ENCODE assay signal across 9 cellular contexts in the genomic region with DNA sequence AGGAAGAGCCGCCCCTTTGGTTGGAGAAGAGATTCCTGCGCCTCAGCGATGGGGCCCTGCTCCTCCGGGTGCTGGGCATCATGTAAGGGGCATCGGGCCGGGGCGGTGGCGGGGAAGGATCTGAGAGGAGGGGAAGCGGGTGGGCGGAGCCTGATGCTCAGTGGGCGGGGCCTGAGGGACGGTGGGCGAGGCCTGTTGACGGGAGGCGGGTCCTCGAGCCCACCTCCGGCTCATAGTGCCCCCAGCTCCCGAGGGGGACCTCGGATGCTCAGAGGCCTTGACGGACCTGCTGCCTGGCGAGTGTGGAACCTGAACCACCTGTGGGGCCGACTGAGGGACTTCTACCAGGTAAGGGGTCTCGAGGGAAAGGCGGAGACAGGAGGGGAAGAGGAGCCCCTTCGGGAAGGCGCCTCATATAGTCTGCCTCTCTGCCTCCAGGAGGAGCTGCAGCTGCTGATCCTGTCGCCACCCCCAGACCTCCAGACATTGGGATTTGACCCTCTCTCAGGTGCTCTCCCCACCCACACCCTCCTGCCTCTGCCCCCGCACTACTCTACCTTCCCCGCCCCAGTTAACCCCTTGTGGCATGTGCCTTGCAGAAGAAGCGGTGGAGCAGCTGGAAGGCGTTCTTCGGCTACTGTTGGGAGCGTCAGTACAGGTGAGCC. TPM values are rescaled to one million over a fixed set of nuclear protein-coding genes. Genes with fewer than 3 reads are reported as not detected.
DNase-seq lines count a peak whose midpoint lies in the region; ATAC-seq and TF ChIP-seq lines count a peak whose summit lies in the region.
"Had no signal": no experiment of that assay in that cellular context is flagged by ENCODE, and none has a peak within 500 bp of the region (broad histone marks: within the 10 kb centered on the region; RNA-seq: fewer than 3 reads in every experiment).

No MANE protein-coding gene starts in this region.

- peak overlapping the region; percentile 88 for H3K56ac ChIP-seq in mesendoderm (ENCODE audit: low read length)

- no peaks in the 10 kb centered on the region for H3K79me2 ChIP-seq in mesendoderm (ENCODE audit: control insufficient read depth, insufficient read depth, low read length)

- no CpG with 5 or more reads among the region's 33 CpGs for whole genome bisulfite sequencing in mesendoderm (ENCODE audit: extremely low coverage, insufficient coverage, low lambda C conversion rate)

- H3K79me1 ChIP-seq in mesendoderm (ENCODE audit: low read length): no peaks in the 10 kb centered on the region

- H3K9me3 Mint-ChIP-seq in activated naive CD4-positive, alpha-beta T cell treated with anti-CD3 and anti-CD28 coated beads, Interleukin-2, amount 50 U/mL, for 72 hours: no peaks in the 10 kb centered on the region
- no peaks in the 10 kb centered on the region for H3K9me3 Mint-ChIP-seq in stimulated activated naive CD8-positive, alpha-beta T cell treated with anti-CD3 and anti-CD28 coated beads, Interleukin-15, Interleukin-2, amounts not matched to agents 100 ng/mL and 50 ng/mL, for 24 hours

- peaks cover 5 to 10% of the 10 kb centered on the region in 2 donors for H3K36me3 Mint-ChIP-seq in activated naive CD4-positive, alpha-beta T cell treated with anti-CD3 and anti-CD28 coated beads, Interleukin-2, amount 50 U/mL, for 72 hours
- H3K36me3 Mint-ChIP-seq in stimulated activated naive CD8-positive, alpha-beta T cell treated with anti-CD3 and anti-CD28 coated beads, Interleukin-15, Interleukin-2, amounts not matched to agents 100 ng/mL and 50 ng/mL, for 24 hours (ENCODE audit: low read depth): peaks cover 20% of the 10 kb centered on the region

- H3K27ac Mint-ChIP-seq in activated naive CD4-positive, alpha-beta T cell treated with anti-CD3 and anti-CD28 coated beads, Interleukin-2, amount 50 U/mL, for 72 hours: peak overlapping the region; percentile 83 to 95
- peak overlapping the region; percentile 86 for H3K27ac Mint-ChIP-seq in stimulated activated naive CD8-positive, alpha-beta T cell treated with anti-CD3 and anti-CD28 coated beads, Interleukin-15, Interleukin-2, amounts not matched to agents 100 ng/mL and 50 ng/mL, for 24 hours

- H3K27ac ChIP-seq in mesendoderm (ENCODE audit: low read depth, low read length): no peak overlapping the region

- TF ChIP-seq POLR2A in Raji (IDR thresholded peaks at IDR 0.05; ENCODE audit: insufficient read depth, low read depth, low read length): peak; percentile 69

- H2BK15ac ChIP-seq in mesendoderm (replicated peaks; ENCODE audit: low read depth): no peak overlapping the region

- H3K36me3 ChIP-seq in mesendoderm (ENCODE audit: control insufficient read depth, insufficient read depth, low read length): no peaks in the 10 kb centered on the region
- H3K36me3 ChIP-seq: tibial nerve had no signal

- H3K4me1 ChIP-seq in mesendoderm (ENCODE audit: control insufficient read depth, low read depth, low read length): peaks cover 5% of the 10 kb centered on the region

- peak overlapping the region; percentile 59 for H3K9ac ChIP-seq in mesendoderm (ENCODE audit: low read length)

- H3K27me3 Mint-ChIP-seq in stimulated activated naive CD8-positive, alpha-beta T cell treated with anti-CD3 and anti-CD28 coated beads, Interleukin-15, Interleukin-2, amounts not matched to agents 100 ng/mL and 50 ng/mL, for 24 hours: no peaks in the 10 kb centered on the region

- peaks cover 43% of the 10 kb centered on the region for H3K4me1 Mint-ChIP-seq in stimulated activated naive CD8-positive, alpha-beta T cell treated with anti-CD3 and anti-CD28 coated beads, Interleukin-15, Interleukin-2, amounts not matched to agents 100 ng/mL and 50 ng/mL, for 24 hours (ENCODE audit: low read depth)

- H3K4me3 Mint-ChIP-seq in stimulated activated naive CD8-positive, alpha-beta T cell treated with anti-CD3 and anti-CD28 coated beads, Interleukin-15, Interleukin-2, amounts not matched to agents 100 ng/mL and 50 ng/mL, for 24 hours: peak overlapping the region; percentile 86

- H4K8ac ChIP-seq in mesendoderm (ENCODE audit: low read depth, low read length): no peak overlapping the region

- H2BK5ac ChIP-seq in mesendoderm (ENCODE audit: low read length): no peak overlapping the region

- H3K4me2 ChIP-seq in mesendoderm (ENCODE audit: low read length): peak overlapping the region; percentile 77

- H3K27me3 ChIP-seq in mesendoderm (ENCODE audit: insufficient read depth, low read length, poor library complexity): no peaks in the 10 kb centered on the region
- H3K27me3 ChIP-seq: tibial nerve had no signal

- peak; percentile 52 for DNase-seq in NCI-H82 (lab: John Stamatoyannopoulos, UW)
- DNase-seq in NCI-H82 treated with DMSO at 0.1 percent for 48 hours (lab: John Stamatoyannopoulos, UW; ENCODE audit: unreplicated experiment): no peak
- DNase-seq in activated naive CD4-positive, alpha-beta T cell treated with anti-CD3 and anti-CD28 coated beads, Interleukin-2, amount 50 U/mL, for 72 hours (ENCODE audit: low spot score in 2 of 2): peak in 1 of 2 donors; percentile 85
- DNase-seq in mesendoderm: peak; percentile 86
- no peak for DNase-seq in COLO829 (ENCODE audit: low spot score)

- H3K18ac ChIP-seq in mesendoderm (ENCODE audit: low read length): no peak overlapping the region

- peak overlapping the region; percentile 38 for H3K4me3 ChIP-seq in mesendoderm (ENCODE audit: low read length)

- H4K5ac ChIP-seq in mesendoderm (ENCODE audit: low read length): no peak overlapping the region

- H2BK120ac ChIP-seq in mesendoderm (ENCODE audit: low read depth, low read length): no peak overlapping the region

- H3K23ac ChIP-seq in mesendoderm (ENCODE audit: low read length): no peak overlapping the region

- ATAC-seq in activated naive CD4-positive, alpha-beta T cell treated with anti-CD3 and anti-CD28 coated beads, Interleukin-2, amount 50 U/mL, for 72 hours: peak; percentile 28 to 61
- no peak for ATAC-seq in GM18870 (IDR thresholded peaks at IDR 0.05; ENCODE audit: unreplicated experiment)

- H3K4ac ChIP-seq in mesendoderm (ENCODE audit: low read depth, low read length): no peak overlapping the region

- no peak overlapping the region for H2AK5ac ChIP-seq in mesendoderm (ENCODE audit: low read length)

RNA-seq across cellular contexts. Expression of gene CCDC88B, which starts 0.8 kb away (rescaled TPM):
- 100 to 1,000 TPM in 1 of 2 donors, 10 to 100 TPM in 1; 75.0 to 103 TPM for total RNA-seq in activated naive CD4-positive, alpha-beta T cell treated with anti-CD3 and anti-CD28 coated beads, Interleukin-2, amount 50 U/mL, for 72 hours
- 2.0 TPM for polyA plus RNA-seq in mesendoderm (2013, experiment 1 of 2)
- 1.6 TPM for polyA plus RNA-seq in mesendoderm (2013, experiment 2 of 2)

RNA-seq across cellular contexts. Expression of gene RPS6KA4, which starts 18.2 kb away (rescaled TPM):
- 10 to 100 TPM; 23.2 to 23.8 TPM for total RNA-seq in activated naive CD4-positive, alpha-beta T cell treated with anti-CD3 and anti-CD28 coated beads, Interleukin-2, amount 50 U/mL, for 72 hours
- polyA plus RNA-seq in mesendoderm (2013, experiment 1 of 2): 4.8 TPM
- polyA plus RNA-seq in mesendoderm (2013, experiment 2 of 2): 4.6 TPM

RNA-seq across cellular contexts. Expression of gene PRDX5, which starts 22.9 kb away (rescaled TPM):
- total RNA-seq in activated naive CD4-positive, alpha-beta T cell treated with anti-CD3 and anti-CD28 coated beads, Interleukin-2, amount 50 U/mL, for 72 hours: 100 to 1,000 TPM; 131 to 152 TPM
- 99.0 TPM for polyA plus RNA-seq in mesendoderm (2013, experiment 1 of 2)
- polyA plus RNA-seq in mesendoderm (2013, experiment 2 of 2): 97.3 TPM

RNA-seq across cellular contexts. Expression of gene TRMT112, which starts 23.4 kb away (rescaled TPM):
- total RNA-seq in activated naive CD4-positive, alpha-beta T cell treated with anti-CD3 and anti-CD28 coated beads, Interleukin-2, amount 50 U/mL, for 72 hours: 100 to 1,000 TPM; 198 to 213 TPM
- 524 TPM for polyA plus RNA-seq in mesendoderm (2013, experiment 1 of 2)
- polyA plus RNA-seq in mesendoderm (2013, experiment 2 of 2): 540 TPM

RNA-seq across cellular contexts. Expression of gene ESRRA, which starts 35.5 kb away (rescaled TPM):
- total RNA-seq in activated naive CD4-positive, alpha-beta T cell treated with anti-CD3 and anti-CD28 coated beads, Interleukin-2, amount 50 U/mL, for 72 hours: 10 to 100 TPM; 33.6 to 48.1 TPM
- 9.3 TPM for polyA plus RNA-seq in mesendoderm (2013, experiment 1 of 2)
- polyA plus RNA-seq in mesendoderm (2013, experiment 2 of 2): 8.3 TPM

Comparison
In these comparisons a context has a peak if more than half of its experiments do, and no peak if none do; other contexts are left out.
1. DNase-seq: peak in NCI-H82 (single experiment) and mesendoderm (single experiment); none in NCI-H82 treated with DMSO at 0.1 percent for 48 hours (single experiment) and COLO829 (single experiment).